ENCODE assay signal across 12 cellular contexts in genomic region chr21:43597052-43597451, GRCh38.
DNase-seq lines count a peak whose midpoint lies in the region; ATAC-seq lines count a peak whose summit lies in the region.
"Had no signal": no experiment of that assay in that cellular context is flagged by ENCODE, and none has a peak within 500 bp of the region (broad histone marks: within the 10 kb centered on the region; RNA-seq: fewer than 3 reads in every experiment).

No MANE protein-coding gene starts in this region.

- no peak overlapping the region for H4K8ac ChIP-seq in trophoblast cell (ENCODE audit: low read depth, low read length)

- peak overlapping the region; percentile 62 for H3K14ac ChIP-seq in trophoblast cell (ENCODE audit: low read length)

- H3K18ac ChIP-seq in trophoblast cell (ENCODE audit: low read length) = no peak overlapping the region

- H2BK5ac ChIP-seq in trophoblast cell (ENCODE audit: low read depth, low read length, poor library complexity) = peak overlapping the region; percentile 93

- H3K79me1 ChIP-seq in trophoblast cell (ENCODE audit: low read length) = peaks cover 32% of the 10 kb centered on the region

- H3K9ac ChIP-seq in trophoblast cell (ENCODE audit: low read length) = no peak overlapping the region

- no peaks in the 10 kb centered on the region for H3K36me3 ChIP-seq in SJCRH30
- no peaks in the 10 kb centered on the region for H3K36me3 ChIP-seq in trophoblast cell (ENCODE audit: control insufficient read depth in 1 of 2, insufficient read depth in 2 of 2, low read length in 2 of 2)

- H3K4me1 ChIP-seq in SJCRH30 (peaks cover 43% of the 10 kb centered on the region), trophoblast cell (ENCODE audit: control insufficient read depth in 1 of 2, insufficient read depth in 2 of 2, low read length in 2 of 2) (peaks cover 19 to 21% of the 10 kb centered on the region in 2 experiments)

- H2AK5ac ChIP-seq in trophoblast cell (ENCODE audit: low read length) = no peak overlapping the region

- H2AFZ ChIP-seq in trophoblast cell (ENCODE audit: insufficient read depth, low read length, poor library complexity) = no peak overlapping the region

- no peak overlapping the region for H4K12ac ChIP-seq in trophoblast cell (ENCODE audit: low read depth, low read length)

- H2BK12ac ChIP-seq in trophoblast cell (ENCODE audit: low read length) = no peak overlapping the region

- H3K4me2 ChIP-seq in trophoblast cell (ENCODE audit: low read length) = no peak overlapping the region

- no peak for ATAC-seq in HG02759 (IDR thresholded peaks at IDR 0.05; ENCODE audit: unreplicated experiment)
- ATAC-seq: stimulated activated naive CD8-positive, alpha-beta T cell treated with anti-CD3 and anti-CD28 coated beads, Interleukin-15, amount 100 ng/mL, for 72 hours had no signal

- H3K4ac ChIP-seq in trophoblast cell (ENCODE audit: low read depth, low read length) = no peak overlapping the region

- no CpG with 5 or more reads among the region's 1 CpG for WGBS in trophoblast cell (ENCODE audit: extremely low coverage, insufficient coverage, insufficient read length)

- peak overlapping the region; percentile 88 for H2BK120ac ChIP-seq in trophoblast cell (ENCODE audit: insufficient read depth, low read length, poor library complexity)

- peaks cover 2% of the 10 kb centered on the region for H3K79me2 ChIP-seq in trophoblast cell (ENCODE audit: control insufficient read depth, insufficient read depth, low read length, poor library complexity)

- H3K9me3 ChIP-seq in SJCRH30 (replicated peaks) = no peaks in the 10 kb centered on the region
- H3K9me3 ChIP-seq in trophoblast cell (ENCODE audit: insufficient read depth, low read depth, low read length) = no peaks in the 10 kb centered on the region

- H3K27ac ChIP-seq in SJCRH30 (no peak overlapping the region), epithelial cell of prostate (peak overlapping the region; percentile 94), trophoblast cell (ENCODE audit: low read depth, low read length) (peak overlapping the region; percentile 99)

- peak overlapping the region; percentile 99 for H4K91ac ChIP-seq in trophoblast cell (ENCODE audit: low read depth, low read length)

- peak; percentile 51 for DNase-seq in GM03348 (ENCODE audit: low spot score)
- peak; percentile 32 to 41 for DNase-seq in SJCRH30
- peak; percentile 45 for DNase-seq in epithelial cell of prostate (ENCODE audit: low read depth, low spot score)
- peak; percentile 56 to 61 for DNase-seq in trophoblast cell
- DNase-seq in SIG-M5 treated with dmso at 0.1 percent for 504 hours (lab: John Stamatoyannopoulos, UW; ENCODE audit: unreplicated experiment) = no peak
- DNase-seq in activated naive CD4-positive, alpha-beta T cell (lab: John Stamatoyannopoulos, UW) = no peak
- DNase-seq in central memory CD4-positive, alpha-beta T cell = no peak
- DNase-seq: CD8-positive, alpha-beta memory T cell; endodermal cell; midbrain; stimulated activated naive CD8-positive, alpha-beta T cell treated with anti-CD3 and anti-CD28 coated beads, Interleukin-15, amount 100 ng/mL, for 72 hours had no signal

- no peak overlapping the region for H3K23ac ChIP-seq in trophoblast cell (ENCODE audit: low read length)

- H3K4me3 ChIP-seq in SJCRH30 (no peak overlapping the region), trophoblast cell (ENCODE audit: low read depth, low read length) (no peak overlapping the region)

- no peaks in the 10 kb centered on the region for H3K27me3 ChIP-seq in SJCRH30
- no peaks in the 10 kb centered on the region for H3K27me3 ChIP-seq in trophoblast cell (ENCODE audit: insufficient read depth, low read length)

Comparison
In these comparisons a context has a peak if more than half of its experiments do, and no peak if none do; other contexts are left out.
1. DNase-seq: peak in GM03348 (single experiment), SJCRH30 (2 of 2), epithelial cell of prostate (single experiment) and trophoblast cell (2 of 2); none in SIG-M5 treated with dmso at 0.1 percent for 504 hours (single experiment), activated naive CD4-positive, alpha-beta T cell (0 of 4) and central memory CD4-positive, alpha-beta T cell (single experiment).